8 cellular contexts compared by ENCODE assay signal in genomic region chr18:52288403-52289004, GRCh38. TPM values are rescaled to one million over a fixed set of nuclear protein-coding genes. Genes with fewer than 3 reads are reported as not detected.
DNase-seq lines count a peak whose midpoint lies in the region; ATAC-seq lines count a peak whose summit lies in the region.

No MANE protein-coding gene starts in this region.

- H3K27ac Mint-ChIP-seq in activated T-helper 17 cell treated with anti-CD3 and anti-CD28 coated beads, Interleukin-2, amount 50 U/mL, for 72 hours: no peak overlapping the region

- DNase-seq in activated T-cell treated with anti-CD3 and anti-CD28 coated beads for 48 hours (ENCODE audit: low read depth): peak; percentile 0
- no peak for DNase-seq in activated T-cell treated with anti-CD3 and anti-CD28 coated beads, Interleukin-2, amount 50 U/mL, for 1 hour
- peak; percentile 25 for DNase-seq in NT2/D1 (ENCODE audit: low read depth, low spot score)
- DNase-seq in iPS-NIHi7 (ENCODE audit: extremely low spot score): peak; percentile 58
- no peak for DNase-seq in AG08396 (ENCODE audit: low spot score)

- H3K4me1 Mint-ChIP-seq in activated T-helper 17 cell treated with anti-CD3 and anti-CD28 coated beads, Interleukin-2, amount 50 U/mL, for 72 hours: no peaks in the 10 kb centered on the region

- no peaks in the 10 kb centered on the region for H3K4me1 ChIP-seq in NT2/D1 (ENCODE audit: insufficient read depth, insufficient read length)

- H3K9me3 ChIP-seq in NT2/D1 (ENCODE audit: insufficient read depth, low read length): no peaks in the 10 kb centered on the region

- no peaks in the 10 kb centered on the region for H3K36me3 Mint-ChIP-seq in activated T-helper 17 cell treated with anti-CD3 and anti-CD28 coated beads, Interleukin-2, amount 50 U/mL, for 72 hours (ENCODE audit: low read depth)

- no peak overlapping the region for H3K4me3 Mint-ChIP-seq in activated T-helper 17 cell treated with anti-CD3 and anti-CD28 coated beads, Interleukin-2, amount 50 U/mL, for 72 hours

- H3K9me3 Mint-ChIP-seq in activated T-helper 17 cell treated with anti-CD3 and anti-CD28 coated beads, Interleukin-2, amount 50 U/mL, for 72 hours: peaks cover 4% of the 10 kb centered on the region

- no peak overlapping the region for H3K9ac ChIP-seq in NT2/D1 (ENCODE audit: insufficient read length, low read depth)

- no peak overlapping the region for H3K4me3 ChIP-seq in NT2/D1 (ENCODE audit: insufficient read length, low read depth)

- H3K27me3 ChIP-seq in NT2/D1 (ENCODE audit: insufficient read depth, insufficient read length): no peaks in the 10 kb centered on the region

- ATAC-seq in HG02759 (IDR thresholded peaks at IDR 0.05; ENCODE audit: unreplicated experiment) (peak; percentile 76), HG03280 (IDR thresholded peaks at IDR 0.05; ENCODE audit: unreplicated experiment) (no peak)
- no peak for ATAC-seq in activated T-helper 17 cell treated with anti-CD3 and anti-CD28 coated beads, Interleukin-2, amount 50 U/mL, for 72 hours (replicated peaks)

- H3K36me3 ChIP-seq in NT2/D1 (ENCODE audit: insufficient read depth, insufficient read length, low read length): no peaks in the 10 kb centered on the region

- H3K27me3 Mint-ChIP-seq in activated T-helper 17 cell treated with anti-CD3 and anti-CD28 coated beads, Interleukin-2, amount 50 U/mL, for 72 hours: no peaks in the 10 kb centered on the region

RNA-seq across cellular contexts. Expression of gene DCC, which starts 51.5 kb away (rescaled TPM):
- not detected for total RNA-seq in activated T-helper 17 cell treated with anti-CD3 and anti-CD28 coated beads, Interleukin-2, amount 50 U/mL, for 72 hours

Comparison
In these comparisons a context has a peak if more than half of its experiments do, and no peak if none do; other contexts are left out.
1. DNase-seq: peak in activated T-cell treated with anti-CD3 and anti-CD28 coated beads for 48 hours (single experiment), NT2/D1 (single experiment) and iPS-NIHi7 (single experiment); none in activated T-cell treated with anti-CD3 and anti-CD28 coated beads, Interleukin-2, amount 50 U/mL, for 1 hour (single experiment) and AG08396 (single experiment).